In the genomic region with DNA sequence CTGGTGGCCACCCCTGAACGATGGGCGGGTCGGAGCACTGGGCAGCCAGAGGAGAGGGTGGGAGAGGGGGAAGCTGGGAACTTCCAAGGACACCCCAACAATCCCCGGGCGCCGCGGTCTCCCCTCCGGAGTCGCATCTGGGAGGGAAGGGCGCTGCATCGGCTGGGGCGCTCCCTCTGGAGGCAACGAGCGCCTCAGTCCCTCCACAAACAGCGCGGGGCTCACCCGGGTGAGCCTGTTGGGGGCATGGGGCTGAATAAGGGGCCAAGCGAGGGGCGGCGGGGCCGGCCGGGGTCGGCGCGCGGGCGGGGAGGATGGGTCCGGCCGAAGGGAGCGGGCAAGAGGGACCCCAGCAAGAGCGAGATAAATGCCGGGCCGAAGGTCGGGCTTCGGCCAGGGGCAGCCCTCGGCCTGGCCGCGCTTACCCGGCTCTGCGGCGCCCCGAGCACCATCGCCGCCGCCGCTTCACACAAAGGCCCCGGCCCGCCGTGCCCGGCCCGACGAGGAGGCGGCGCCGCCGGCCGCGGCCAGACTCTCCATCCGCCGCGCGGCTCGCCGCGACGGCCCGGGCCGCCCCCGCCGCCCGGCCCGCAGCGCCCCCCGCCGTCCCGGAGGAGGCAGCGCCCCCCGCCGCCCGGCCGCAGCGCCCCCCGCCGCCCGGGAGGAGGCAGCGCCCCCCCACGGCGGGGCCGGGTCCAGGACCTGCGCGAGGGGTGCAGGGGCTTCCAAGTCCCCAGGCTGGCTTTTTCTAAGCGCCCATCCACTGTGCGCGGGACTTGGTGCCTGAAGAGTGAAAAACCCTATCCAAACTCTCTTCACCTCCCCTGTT, we compare ENCODE assay signal across 8 cellular contexts. TPM values are rescaled to one million over a fixed set of nuclear protein-coding genes. Genes with fewer than 3 reads are reported as not detected.
DNase-seq lines count a peak whose midpoint lies in the region; ATAC-seq, FAIRE-seq and TF ChIP-seq lines count a peak whose summit lies in the region.

A gene with protein sequence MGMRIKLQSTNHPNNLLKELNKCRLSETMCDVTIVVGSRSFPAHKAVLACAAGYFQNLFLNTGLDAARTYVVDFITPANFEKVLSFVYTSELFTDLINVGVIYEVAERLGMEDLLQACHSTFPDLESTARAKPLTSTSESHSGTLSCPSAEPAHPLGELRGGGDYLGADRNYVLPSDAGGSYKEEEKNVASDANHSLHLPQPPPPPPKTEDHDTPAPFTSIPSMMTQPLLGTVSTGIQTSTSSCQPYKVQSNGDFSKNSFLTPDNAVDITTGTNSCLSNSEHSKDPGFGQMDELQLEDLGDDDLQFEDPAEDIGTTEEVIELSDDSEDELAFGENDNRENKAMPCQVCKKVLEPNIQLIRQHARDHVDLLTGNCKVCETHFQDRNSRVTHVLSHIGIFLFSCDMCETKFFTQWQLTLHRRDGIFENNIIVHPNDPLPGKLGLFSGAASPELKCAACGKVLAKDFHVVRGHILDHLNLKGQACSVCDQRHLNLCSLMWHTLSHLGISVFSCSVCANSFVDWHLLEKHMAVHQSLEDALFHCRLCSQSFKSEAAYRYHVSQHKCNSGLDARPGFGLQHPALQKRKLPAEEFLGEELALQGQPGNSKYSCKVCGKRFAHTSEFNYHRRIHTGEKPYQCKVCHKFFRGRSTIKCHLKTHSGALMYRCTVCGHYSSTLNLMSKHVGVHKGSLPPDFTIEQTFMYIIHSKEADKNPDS (minus strand): TSS at position 567 of the 829 bp plus-strand sequence. CDS start 1,629 bp downstream, outside the sequence.

- H3K4me3 ChIP-seq in CD8-positive, alpha-beta T cell (ENCODE audit: low read depth, low read length) = peak within 1 kb of the TSS; percentile 66
- H3K4me3 ChIP-seq in upper lobe of right lung = peak within 1 kb of the TSS; percentile 78

- H3K36me3 Mint-ChIP-seq in CD8-positive, alpha-beta T cell = peaks cover 44% of the 10 kb centered on the region
- H3K36me3 Mint-ChIP-seq in activated naive CD4-positive, alpha-beta T cell treated with anti-CD3 and anti-CD28 coated beads for 36 hours (ENCODE audit: low read depth) = peaks cover 23% of the 10 kb centered on the region
- peaks cover 25% of the 10 kb centered on the region for H3K36me3 Mint-ChIP-seq in osteocyte (ENCODE audit: unreplicated experiment)

- intact Hi-C loops in CD8-positive, alpha-beta T cell (cut with DNase I, micrococcal nuclease) = loop anchor here (1.0 to 10.0 kb wide), 4 partner anchors 121 to 481 kb away; a partner anchor contains a TSS
- intact Hi-C loops in activated naive CD4-positive, alpha-beta T cell treated with anti-CD3 and anti-CD28 coated beads for 36 hours (cut with micrococcal nuclease) = loop anchor here (5.0 to 10.0 kb wide), 3 partner anchors 236 to 491 kb away; a partner anchor contains a TSS
- intact Hi-C loops in upper lobe of right lung (cut with DNase I) = no loop called here

- ATAC-seq in CD8-positive, alpha-beta T cell = peak; percentile 88
- peak; percentile 75 for ATAC-seq in GM19397 (IDR thresholded peaks at IDR 0.05; ENCODE audit: unreplicated experiment)
- ATAC-seq in upper lobe of right lung = peak; percentile 92

- H3K27me3 ChIP-seq in CD8-positive, alpha-beta T cell (ENCODE audit: insufficient read depth, low read length) = no peaks in the 10 kb centered on the region
- H3K27me3 ChIP-seq in upper lobe of right lung = no peaks in the 10 kb centered on the region

- H3K4me3 Mint-ChIP-seq in CD8-positive, alpha-beta T cell = peak within 1 kb of the TSS; percentile 97
- peak within 1 kb of the TSS; percentile 92 for H3K4me3 Mint-ChIP-seq in activated naive CD4-positive, alpha-beta T cell treated with anti-CD3 and anti-CD28 coated beads for 36 hours
- H3K4me3 Mint-ChIP-seq in osteocyte (ENCODE audit: unreplicated experiment) = peak within 1 kb of the TSS; percentile 91

- POLR2A ChIA-PET in CD8-positive, alpha-beta T cell (lab: Charles Lee) = interaction anchor here (1.2 to 1.4 kb wide), 2 partner anchors 106 kb away, joined by 3 to 6 read pairs; a partner anchor contains a TSS
- POLR2A ChIA-PET in RWPE1 (lab: Yijun Ruan, JAX; ENCODE audit: low non-redundant PET) = no interaction called here

- FAIRE-seq in HTR-8/SVneo (lab: Jason Lieb, UNC) = no peak

- peaks cover 17% of the 10 kb centered on the region for H3K36me3 ChIP-seq in CD8-positive, alpha-beta T cell (ENCODE audit: insufficient read depth, low read length)
- H3K36me3 ChIP-seq in upper lobe of right lung = peaks cover 34% of the 10 kb centered on the region

- H3K4me1 ChIP-seq in CD8-positive, alpha-beta T cell (ENCODE audit: insufficient read depth, low read length) = peaks cover 36% of the 10 kb centered on the region
- H3K4me1 ChIP-seq in upper lobe of right lung = peaks cover 20% of the 10 kb centered on the region

- no peaks in the 10 kb centered on the region for H3K9me3 Mint-ChIP-seq in CD8-positive, alpha-beta T cell
- no peaks in the 10 kb centered on the region for H3K9me3 Mint-ChIP-seq in activated naive CD4-positive, alpha-beta T cell treated with anti-CD3 and anti-CD28 coated beads for 36 hours
- no peaks in the 10 kb centered on the region for H3K9me3 Mint-ChIP-seq in osteocyte (ENCODE audit: unreplicated experiment)

- H3K4me1 Mint-ChIP-seq in CD8-positive, alpha-beta T cell (ENCODE audit: low read depth) = peaks cover 52% of the 10 kb centered on the region
- H3K4me1 Mint-ChIP-seq in activated naive CD4-positive, alpha-beta T cell treated with anti-CD3 and anti-CD28 coated beads for 36 hours (ENCODE audit: low read depth) = peaks cover 72% of the 10 kb centered on the region
- H3K4me1 Mint-ChIP-seq in osteocyte (ENCODE audit: unreplicated experiment) = peaks cover 22% of the 10 kb centered on the region

- H3K27ac Mint-ChIP-seq in CD8-positive, alpha-beta T cell = peak within 1 kb of the TSS; percentile 92
- H3K27ac Mint-ChIP-seq in activated naive CD4-positive, alpha-beta T cell treated with anti-CD3 and anti-CD28 coated beads for 36 hours = peak within 1 kb of the TSS; percentile 90
- H3K27ac Mint-ChIP-seq in osteocyte (ENCODE audit: unreplicated experiment) = peak within 1 kb of the TSS; percentile 67

- DNase-seq in CD8-positive, alpha-beta T cell = peak; percentile 49 to 84 (median 66)
- DNase-seq in HTR-8/SVneo (ENCODE audit: insufficient read length, low spot score) (peak; percentile 77), RWPE1 (ENCODE audit: low spot score) (peak; percentile 85), globus pallidus (ENCODE audit: low spot score) (peak; percentile 53), osteocyte (ENCODE audit: extremely low spot score, unreplicated experiment) (peak; percentile 91), upper lobe of right lung (peak; percentile 83)
- DNase-seq in activated naive CD4-positive, alpha-beta T cell treated with anti-CD3 and anti-CD28 coated beads for 36 hours = peak; percentile 59

- no peaks in the 10 kb centered on the region for H3K27me3 Mint-ChIP-seq in CD8-positive, alpha-beta T cell (ENCODE audit: low read depth)
- H3K27me3 Mint-ChIP-seq in activated naive CD4-positive, alpha-beta T cell treated with anti-CD3 and anti-CD28 coated beads for 36 hours (ENCODE audit: low read depth) = no peaks in the 10 kb centered on the region
- H3K27me3 Mint-ChIP-seq in osteocyte (ENCODE audit: unreplicated experiment) = no peaks in the 10 kb centered on the region

- H3K27ac ChIP-seq in CD8-positive, alpha-beta T cell (ENCODE audit: low read depth, low read length) = peak within 1 kb of the TSS; percentile 39
- peak within 1 kb of the TSS; percentile 71 for H3K27ac ChIP-seq in RWPE1
- H3K27ac ChIP-seq in upper lobe of right lung = peak within 1 kb of the TSS; percentile 76

- H3K9me3 ChIP-seq in CD8-positive, alpha-beta T cell (ENCODE audit: low read length) = no peaks in the 10 kb centered on the region
- no peaks in the 10 kb centered on the region for H3K9me3 ChIP-seq in upper lobe of right lung

- peak; percentile 43 for TF ChIP-seq CTCF in CD8-positive, alpha-beta T cell (IDR thresholded peaks at IDR 0.05)
- peak; percentile 98 for TF ChIP-seq CTCF in RWPE1 (conservative IDR thresholded peaks at IDR 0.05; ENCODE audit: low read depth)
- peak; percentile 67 for TF ChIP-seq CTCF in osteocyte (IDR thresholded peaks at IDR 0.05)
- peak; percentile 56 for TF ChIP-seq CTCF in upper lobe of right lung (IDR thresholded peaks at IDR 0.05)

- CTCF ChIA-PET in CD8-positive, alpha-beta T cell (lab: Charles Lee) = interaction anchor here (0.6 to 6.6 kb wide), 20 partner anchors 9 to 249 kb away, joined by 3 to 43 read pairs (median 6); a partner anchor contains a TSS
- CTCF ChIA-PET in RWPE1 (lab: Yijun Ruan, JAX) = interaction anchor here (0.6 to 1.1 kb wide), 6 partner anchors 13 to 199 kb away, joined by 3 to 5 read pairs (median 4); no protein-coding TSS in a partner anchor
- CTCF ChIA-PET in activated naive CD4-positive, alpha-beta T cell treated with anti-CD3 and anti-CD28 coated beads for 36 hours (lab: Charles Lee) = interaction anchor here (0.7 to 14.0 kb wide), 20 partner anchors 9 to 251 kb away, joined by 3 to 271 read pairs (median 4); a partner anchor contains a TSS

RNA-seq across cellular contexts. Expression of the gene that starts here (rescaled TPM):
- 10 to 100 TPM in 1 of 2 experiments, 1 to 10 TPM in 1; 9.9 to 11.3 TPM for total RNA-seq in CD8-positive, alpha-beta T cell
- 1 to 10 TPM; 5.1 to 5.5 TPM for total RNA-seq in activated naive CD4-positive, alpha-beta T cell treated with anti-CD3 and anti-CD28 coated beads for 36 hours
- total RNA-seq in osteocyte (6.4 and 7.0 TPM in 2 replicates), upper lobe of right lung (7.2 TPM)

Comparison
In these comparisons a context has a peak if more than half of its experiments do, and no peak if none do; other contexts are left out.
1. Peak in every context shown above with its lines: DNase-seq, ATAC-seq, H3K4me3 ChIP-seq and H3K27ac ChIP-seq.
2. CTCF ChIP-seq: peak in every context shown above with its lines; median percentile 98 in RWPE1; 67 in osteocyte; 56 in upper lobe of right lung; 43 in CD8-positive, alpha-beta T cell.